Comparison of ENCODE assay signal across 8 cellular contexts in genomic region chr11:118914178-118914918, GRCh38. TPM values are rescaled to one million over a fixed set of nuclear protein-coding genes. Genes with fewer than 3 reads are reported as not detected.
DNase-seq lines count a peak whose midpoint lies in the region; TF ChIP-seq lines count a peak whose summit lies in the region.

No MANE protein-coding gene starts in this region.

- DNase-seq in H7 (peak; percentile 59), SW480 (ENCODE audit: low spot score) (peak; percentile 95), brain microvascular endothelial cell (no peak), midbrain (lab: John Stamatoyannopoulos, UW) (peak; percentile 72), NCI-H774 (lab: John Stamatoyannopoulos, UW) (no peak), HPDE6-E6E7 (ENCODE audit: extremely low spot score) (no peak), NCI-H82 treated with DMSO at 0.1 percent for 48 hours (lab: John Stamatoyannopoulos, UW; ENCODE audit: unreplicated experiment) (no peak)

- H3K9me3 ChIP-seq in thymus (ENCODE audit: control insufficient read depth), result no peaks in the 10 kb centered on the region

- no peak for TF ChIP-seq CTCF in brain microvascular endothelial cell (IDR thresholded peaks at IDR 0.05; ENCODE audit: low read depth, low read length, missing control alignments)

- H3K27me3 ChIP-seq in H7 (ENCODE audit: control insufficient read depth, insufficient read depth, low read length), result no peaks in the 10 kb centered on the region
- no peaks in the 10 kb centered on the region for H3K27me3 ChIP-seq in brain microvascular endothelial cell (replicated peaks)
- H3K27me3 ChIP-seq in thymus (ENCODE audit: control insufficient read depth, insufficient read depth), result no peaks in the 10 kb centered on the region

- 30% methylated on average over 15 of the region's 15 CpGs for WGBS in thymus

- no peaks in the 10 kb centered on the region for H3K36me3 ChIP-seq in H7 (replicated peaks; ENCODE audit: control insufficient read depth, insufficient read depth, low read length)
- no peaks in the 10 kb centered on the region for H3K36me3 ChIP-seq in brain microvascular endothelial cell (replicated peaks)
- H3K36me3 ChIP-seq in thymus (ENCODE audit: control insufficient read depth, insufficient read depth), result peaks cover 9% of the 10 kb centered on the region

- H3K27ac ChIP-seq in brain microvascular endothelial cell, result peak overlapping the region; percentile 2
- H3K27ac ChIP-seq in thymus (ENCODE audit: low read depth), result peak overlapping the region; percentile 96

- H3K4me3 ChIP-seq in H7 (ENCODE audit: insufficient read depth, low read depth, low read length) (no peak overlapping the region), brain microvascular endothelial cell (ENCODE audit: low read depth, low read length) (no peak overlapping the region), thymus (ENCODE audit: low read length) (peak overlapping the region; percentile 43)

- H3K4me1 ChIP-seq in thymus (ENCODE audit: control insufficient read depth, insufficient read depth, low read length), result peaks cover 88% of the 10 kb centered on the region

- in situ Hi-C loops in brain microvascular endothelial cell (cut with HindIII; ENCODE audit: low pct_ligation_motif_present, low sequenced_read_pairs), result no loop called here

RNA-seq across cellular contexts. Expression of gene BCL9L, which starts 11.4 kb away (rescaled TPM):
- 15.8 and 18.5 TPM in 2 replicates for total RNA-seq in H7 (2014; rRNA removed; shearing (Covaris generic))
- polyA plus RNA-seq in thymus, result 14.0 TPM

RNA-seq across cellular contexts. Expression of gene CXCR5, which starts 30.7 kb away (rescaled TPM):
- total RNA-seq in H7 (2014; rRNA removed; shearing (Covaris generic)), result 0.04 TPM in 1 of 2 replicates, not detected in the other
- polyA plus RNA-seq in thymus, result 1.3 TPM

RNA-seq across cellular contexts. Expression of gene UPK2, which starts 41.8 kb away (rescaled TPM):
- 0.21 TPM in 1 of 2 replicates, not detected in the other for total RNA-seq in H7 (2014; rRNA removed; shearing (Covaris generic))
- polyA plus RNA-seq in thymus, result 2.9 TPM

RNA-seq across cellular contexts. Expression of gene FOXR1, which starts 57.2 kb away (rescaled TPM):
- total RNA-seq in H7 (2014; rRNA removed; shearing (Covaris generic)), result not detected in 2 replicates
- not detected for polyA plus RNA-seq in thymus

Comparison
In these comparisons a context has a peak if more than half of its experiments do, and no peak if none do; other contexts are left out.
1. DNase-seq: peak in H7 (single experiment), SW480 (single experiment) and midbrain (single experiment); none in brain microvascular endothelial cell (single experiment), NCI-H774 (single experiment), HPDE6-E6E7 (single experiment) and NCI-H82 treated with DMSO at 0.1 percent for 48 hours (single experiment).